In the genomic region with DNA sequence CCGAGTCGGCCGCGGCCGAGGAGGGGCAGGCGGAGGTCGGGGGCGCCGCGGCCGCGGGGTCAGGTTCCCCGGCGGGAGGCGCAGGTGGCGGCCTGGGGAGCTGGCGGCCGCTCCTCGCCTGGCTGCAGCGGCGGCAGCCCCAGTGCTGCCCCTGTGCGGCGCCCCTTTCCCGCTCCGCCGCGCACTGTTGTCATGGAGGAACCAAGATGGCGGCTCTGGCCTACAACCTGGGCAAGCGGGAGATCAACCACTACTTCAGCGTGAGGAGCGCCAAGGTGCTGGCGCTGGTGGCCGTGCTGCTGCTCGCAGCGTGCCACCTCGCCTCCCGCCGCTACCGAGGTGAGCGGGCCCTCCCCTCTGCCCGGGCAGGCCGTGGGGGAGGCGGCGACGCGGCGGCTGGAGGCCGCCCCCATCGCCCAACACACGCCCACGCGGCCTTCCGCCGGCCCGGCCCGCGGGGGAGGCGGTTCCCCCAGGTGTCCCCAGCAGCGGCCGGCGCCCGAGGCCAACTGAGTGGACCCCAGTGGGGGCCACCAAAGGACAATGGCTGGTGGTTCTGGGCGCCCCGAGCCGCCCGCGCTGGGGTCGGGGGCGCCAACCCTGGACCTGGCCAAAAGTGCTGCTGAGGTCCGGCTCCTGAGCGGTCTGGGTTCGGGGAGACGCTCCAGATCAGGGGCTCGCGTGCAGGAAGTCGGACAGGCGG, we compare ENCODE assay signal across 1 cellular context.
TF ChIP-seq lines count a peak whose summit lies in the region.

No MANE protein-coding gene starts in this region.

TF ChIP-seq in K562, 482 proteins besides CTCF, POLR2A, EP300 and RAD21 (continued from another document and continues in another):
- TF ChIP-seq ZNF592 (IDR thresholded peaks at IDR 0.05) (peak; percentile 80), SNRNP70 (optimal IDR thresholded peaks at IDR 0.05; ENCODE audit: low read depth, low read length) (no peak), DACH1 (IDR thresholded peaks at IDR 0.05; ENCODE audit: partially characterized antibody) (no peak), SMARCC2 (IDR thresholded peaks at IDR 0.05; ENCODE audit: low read depth) (no peak), STAG1 (CRISPR knock-in tag; IDR thresholded peaks at IDR 0.05; ENCODE audit: borderline replicate concordance) (no peak), MTA3 (IDR thresholded peaks at IDR 0.05; ENCODE audit: borderline replicate concordance) (peak; percentile 88; the same call in 1 of the 2 replicates), WHSC1 (IDR thresholded peaks at IDR 0.05; ENCODE audit: low read length) (no peak), MBD2 (IDR thresholded peaks at IDR 0.05; ENCODE audit: borderline replicate concordance, low read depth) (no peak), NFATC3 (IDR thresholded peaks at IDR 0.05) (no peak), KDM1A (IDR thresholded peaks at IDR 0.05) (no peak), ZKSCAN3 (CRISPR knock-in tag; IDR thresholded peaks at IDR 0.05) (no peak), NELFE (IDR thresholded peaks at IDR 0.05; ENCODE audit: insufficient read depth, insufficient read length) (no peak), MIER1 (IDR thresholded peaks at IDR 0.05; ENCODE audit: low read depth) (no peak), NR4A1 (CRISPR knock-in tag; IDR thresholded peaks at IDR 0.05) (peak; percentile 30; the same call in 1 of the 2 replicates), NR4A1 (tag; IDR thresholded peaks at IDR 0.05) (no peak; the same call in 1 of the 2 replicates), CHCHD3 (CRISPR knock-in tag; IDR thresholded peaks at IDR 0.05) (no peak), PHB2 (IDR thresholded peaks at IDR 0.05; ENCODE audit: low read depth) (no peak), ELK3 (CRISPR knock-in tag; IDR thresholded peaks at IDR 0.05) (no peak), PTTG1 (tag; IDR thresholded peaks at IDR 0.05; ENCODE audit: low read depth) (no peak), PML (IDR thresholded peaks at IDR 0.05; ENCODE audit: low read length) (peak; percentile 50; the same call in 1 of the 2 replicates), ARID1B (IDR thresholded peaks at IDR 0.05) (no peak), MAFF (IDR thresholded peaks at IDR 0.05; ENCODE audit: low read length) (no peak), TEAD2 (tag; IDR thresholded peaks at IDR 0.05) (no peak), ZNF830 (CRISPR knock-in tag; IDR thresholded peaks at IDR 0.05) (no peak), HMG20B (CRISPR knock-in tag; IDR thresholded peaks at IDR 0.05) (no peak), ATF7 (IDR thresholded peaks at IDR 0.05) (peak; percentile 43), ZFX (CRISPR knock-in tag; IDR thresholded peaks at IDR 0.05) (peak; percentile 96), DIDO1 (tag; IDR thresholded peaks at IDR 0.05; ENCODE audit: low read depth) (no peak), BRCA1 (IDR thresholded peaks at IDR 0.05) (no peak), BRCA1 (CRISPR knock-in tag; IDR thresholded peaks at IDR 0.05) (no peak), CBX2 (IDR thresholded peaks at IDR 0.05; ENCODE audit: insufficient read depth, low read length, poor library complexity, severe bottlenecking) (no peak), TAF15 (IDR thresholded peaks at IDR 0.05; ENCODE audit: low read depth, low read length) (no peak), ZNF76 (CRISPR knock-in tag; IDR thresholded peaks at IDR 0.05; ENCODE audit: borderline replicate concordance) (0 out of 2 replicates have a peak, but pooled peaks have one; percentile 56), ZNF699 (CRISPR knock-in tag; IDR thresholded peaks at IDR 0.05; ENCODE audit: insufficient replicate concordance) (no peak), OTX1 (CRISPR knock-in tag; IDR thresholded peaks at IDR 0.05) (no peak), KLF13 (tag; IDR thresholded peaks at IDR 0.05; ENCODE audit: borderline replicate concordance, low read depth) (peak; percentile 78; the same call in 1 of the 2 replicates), SMC3 (conservative IDR thresholded peaks at IDR 0.05; ENCODE audit: insufficient read depth, low read depth, low read length) (no peak), ZNF354B (CRISPR knock-in tag; IDR thresholded peaks at IDR 0.05) (no peak), ZNF146 (CRISPR knock-in tag; IDR thresholded peaks at IDR 0.05; ENCODE audit: unreplicated experiment) (no peak), RFX7 (CRISPR knock-in tag; IDR thresholded peaks at IDR 0.05) (no peak), CHD1 (IDR thresholded peaks at IDR 0.05; ENCODE audit: low read length) (peak; percentile 63), MCM3 (IDR thresholded peaks at IDR 0.05) (no peak), TCF3 (CRISPR knock-in tag; IDR thresholded peaks at IDR 0.05) (no peak), CEBPB (tag; IDR thresholded peaks at IDR 0.05) (no peak)
- TF ChIP-seq, protein P1, sequence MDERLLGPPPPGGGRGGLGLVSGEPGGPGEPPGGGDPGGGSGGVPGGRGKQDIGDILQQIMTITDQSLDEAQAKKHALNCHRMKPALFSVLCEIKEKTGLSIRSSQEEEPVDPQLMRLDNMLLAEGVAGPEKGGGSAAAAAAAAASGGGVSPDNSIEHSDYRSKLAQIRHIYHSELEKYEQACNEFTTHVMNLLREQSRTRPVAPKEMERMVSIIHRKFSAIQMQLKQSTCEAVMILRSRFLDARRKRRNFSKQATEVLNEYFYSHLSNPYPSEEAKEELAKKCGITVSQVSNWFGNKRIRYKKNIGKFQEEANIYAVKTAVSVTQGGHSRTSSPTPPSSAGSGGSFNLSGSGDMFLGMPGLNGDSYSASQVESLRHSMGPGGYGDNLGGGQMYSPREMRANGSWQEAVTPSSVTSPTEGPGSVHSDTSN (CRISPR knock-in tag; IDR thresholded peaks at IDR 0.05; ENCODE audit: low read depth), result no peak
- TF ChIP-seq, protein P1 (tag; conservative IDR thresholded peaks at IDR 0.05; ENCODE audit: low read depth), result no peak
- TF ChIP-seq, protein P2, sequence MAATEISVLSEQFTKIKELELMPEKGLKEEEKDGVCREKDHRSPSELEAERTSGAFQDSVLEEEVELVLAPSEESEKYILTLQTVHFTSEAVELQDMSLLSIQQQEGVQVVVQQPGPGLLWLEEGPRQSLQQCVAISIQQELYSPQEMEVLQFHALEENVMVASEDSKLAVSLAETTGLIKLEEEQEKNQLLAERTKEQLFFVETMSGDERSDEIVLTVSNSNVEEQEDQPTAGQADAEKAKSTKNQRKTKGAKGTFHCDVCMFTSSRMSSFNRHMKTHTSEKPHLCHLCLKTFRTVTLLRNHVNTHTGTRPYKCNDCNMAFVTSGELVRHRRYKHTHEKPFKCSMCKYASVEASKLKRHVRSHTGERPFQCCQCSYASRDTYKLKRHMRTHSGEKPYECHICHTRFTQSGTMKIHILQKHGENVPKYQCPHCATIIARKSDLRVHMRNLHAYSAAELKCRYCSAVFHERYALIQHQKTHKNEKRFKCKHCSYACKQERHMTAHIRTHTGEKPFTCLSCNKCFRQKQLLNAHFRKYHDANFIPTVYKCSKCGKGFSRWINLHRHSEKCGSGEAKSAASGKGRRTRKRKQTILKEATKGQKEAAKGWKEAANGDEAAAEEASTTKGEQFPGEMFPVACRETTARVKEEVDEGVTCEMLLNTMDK (IDR thresholded peaks at IDR 0.05; ENCODE audit: borderline replicate concordance, insufficient read depth, low read depth, low read length, poor library complexity, severe bottlenecking), result no peak
- TF ChIP-seq, protein P3, sequence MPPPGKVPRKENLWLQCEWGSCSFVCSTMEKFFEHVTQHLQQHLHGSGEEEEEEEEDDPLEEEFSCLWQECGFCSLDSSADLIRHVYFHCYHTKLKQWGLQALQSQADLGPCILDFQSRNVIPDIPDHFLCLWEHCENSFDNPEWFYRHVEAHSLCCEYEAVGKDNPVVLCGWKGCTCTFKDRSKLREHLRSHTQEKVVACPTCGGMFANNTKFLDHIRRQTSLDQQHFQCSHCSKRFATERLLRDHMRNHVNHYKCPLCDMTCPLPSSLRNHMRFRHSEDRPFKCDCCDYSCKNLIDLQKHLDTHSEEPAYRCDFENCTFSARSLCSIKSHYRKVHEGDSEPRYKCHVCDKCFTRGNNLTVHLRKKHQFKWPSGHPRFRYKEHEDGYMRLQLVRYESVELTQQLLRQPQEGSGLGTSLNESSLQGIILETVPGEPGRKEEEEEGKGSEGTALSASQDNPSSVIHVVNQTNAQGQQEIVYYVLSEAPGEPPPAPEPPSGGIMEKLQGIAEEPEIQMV (tag; conservative IDR thresholded peaks at IDR 0.05; ENCODE audit: low read depth), result no peak
- TF ChIP-seq, protein P4, sequence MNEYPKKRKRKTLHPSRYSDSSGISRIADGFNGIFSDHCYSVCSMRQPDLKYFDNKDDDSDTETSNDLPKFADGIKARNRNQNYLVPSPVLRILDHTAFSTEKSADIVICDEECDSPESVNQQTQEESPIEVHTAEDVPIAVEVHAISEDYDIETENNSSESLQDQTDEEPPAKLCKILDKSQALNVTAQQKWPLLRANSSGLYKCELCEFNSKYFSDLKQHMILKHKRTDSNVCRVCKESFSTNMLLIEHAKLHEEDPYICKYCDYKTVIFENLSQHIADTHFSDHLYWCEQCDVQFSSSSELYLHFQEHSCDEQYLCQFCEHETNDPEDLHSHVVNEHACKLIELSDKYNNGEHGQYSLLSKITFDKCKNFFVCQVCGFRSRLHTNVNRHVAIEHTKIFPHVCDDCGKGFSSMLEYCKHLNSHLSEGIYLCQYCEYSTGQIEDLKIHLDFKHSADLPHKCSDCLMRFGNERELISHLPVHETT (CRISPR knock-in tag; conservative IDR thresholded peaks at IDR 0.05 in 1 of 2, IDR thresholded peaks at IDR 0.05 in 1 of 2), result peak in 1 of 2 experiments; percentile 41; a peak in 1 of 4 replicates
- TF ChIP-seq, protein P5, sequence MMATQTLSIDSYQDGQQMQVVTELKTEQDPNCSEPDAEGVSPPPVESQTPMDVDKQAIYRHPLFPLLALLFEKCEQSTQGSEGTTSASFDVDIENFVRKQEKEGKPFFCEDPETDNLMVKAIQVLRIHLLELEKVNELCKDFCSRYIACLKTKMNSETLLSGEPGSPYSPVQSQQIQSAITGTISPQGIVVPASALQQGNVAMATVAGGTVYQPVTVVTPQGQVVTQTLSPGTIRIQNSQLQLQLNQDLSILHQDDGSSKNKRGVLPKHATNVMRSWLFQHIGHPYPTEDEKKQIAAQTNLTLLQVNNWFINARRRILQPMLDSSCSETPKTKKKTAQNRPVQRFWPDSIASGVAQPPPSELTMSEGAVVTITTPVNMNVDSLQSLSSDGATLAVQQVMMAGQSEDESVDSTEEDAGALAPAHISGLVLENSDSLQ (IDR thresholded peaks at IDR 0.05), result no peak
- TF ChIP-seq, protein P6, sequence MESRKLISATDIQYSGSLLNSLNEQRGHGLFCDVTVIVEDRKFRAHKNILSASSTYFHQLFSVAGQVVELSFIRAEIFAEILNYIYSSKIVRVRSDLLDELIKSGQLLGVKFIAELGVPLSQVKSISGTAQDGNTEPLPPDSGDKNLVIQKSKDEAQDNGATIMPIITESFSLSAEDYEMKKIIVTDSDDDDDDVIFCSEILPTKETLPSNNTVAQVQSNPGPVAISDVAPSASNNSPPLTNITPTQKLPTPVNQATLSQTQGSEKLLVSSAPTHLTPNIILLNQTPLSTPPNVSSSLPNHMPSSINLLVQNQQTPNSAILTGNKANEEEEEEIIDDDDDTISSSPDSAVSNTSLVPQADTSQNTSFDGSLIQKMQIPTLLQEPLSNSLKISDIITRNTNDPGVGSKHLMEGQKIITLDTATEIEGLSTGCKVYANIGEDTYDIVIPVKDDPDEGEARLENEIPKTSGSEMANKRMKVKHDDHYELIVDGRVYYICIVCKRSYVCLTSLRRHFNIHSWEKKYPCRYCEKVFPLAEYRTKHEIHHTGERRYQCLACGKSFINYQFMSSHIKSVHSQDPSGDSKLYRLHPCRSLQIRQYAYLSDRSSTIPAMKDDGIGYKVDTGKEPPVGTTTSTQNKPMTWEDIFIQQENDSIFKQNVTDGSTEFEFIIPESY (CRISPR knock-in tag; IDR thresholded peaks at IDR 0.05), result no peak
